28 cellular contexts compared by ENCODE assay signal in the genomic region with DNA sequence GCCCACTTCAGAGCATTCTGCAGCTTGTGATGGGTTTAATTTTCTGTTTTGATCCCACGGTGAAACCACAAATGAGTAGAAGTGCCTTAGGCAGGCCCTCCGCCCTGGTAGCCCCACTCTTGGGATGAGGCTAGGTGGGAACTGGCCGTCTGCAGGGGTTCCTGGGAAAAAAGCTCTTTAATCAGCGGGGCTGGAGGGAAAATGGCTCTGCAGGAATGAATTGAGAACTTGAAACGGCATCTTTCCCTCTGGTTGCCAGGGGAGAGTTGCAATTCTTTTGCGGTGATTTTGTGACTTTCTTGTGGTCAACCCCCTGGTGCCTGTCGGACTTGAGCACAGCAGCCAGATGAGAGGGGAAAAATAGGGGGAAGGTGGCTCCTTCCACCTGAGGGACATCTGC. TPM values are rescaled to one million over a fixed set of nuclear protein-coding genes. Genes with fewer than 3 reads are reported as not detected.
DNase-seq lines count a peak whose midpoint lies in the region; ATAC-seq and TF ChIP-seq lines count a peak whose summit lies in the region.
"Had no signal": no experiment of that assay in that cellular context is flagged by ENCODE, and none has a peak within 500 bp of the region (broad histone marks: within the 10 kb centered on the region; RNA-seq: fewer than 3 reads in every experiment).

No MANE protein-coding gene starts in this region.

- H4K20me1 ChIP-seq in MM.1S (ENCODE audit: insufficient read depth, low read length): no peaks in the 10 kb centered on the region

- H3K4me1 Mint-ChIP-seq in nephron progenitor cell (peaks cover 74% of the 10 kb centered on the region), Caco-2 (ENCODE audit: low read depth, unreplicated experiment) (peaks cover 12% of the 10 kb centered on the region)

- H3K9ac ChIP-seq in MM.1S (ENCODE audit: low read length): no peak overlapping the region

- ATAC-seq in Right ventricle myocardium inferior: no peak
- ATAC-seq: A549; activated CD8-positive, alpha-beta T cell treated with anti-CD3 and anti-CD28 coated beads for 36 hours; activated T-helper 17 cell treated with anti-CD3 and anti-CD28 coated beads, Interleukin-2, amount 50 U/mL, for 72 hours; gastrocnemius medialis; left cardiac atrium; PC-3; stimulated activated naive CD8-positive, alpha-beta T cell treated with anti-CD3 and anti-CD28 coated beads, Interleukin-15, Interleukin-2, amounts not matched to agents 100 U/mL and 50 U/mL, for 24 hours had no signal

- no peak overlapping the region for H3K27ac ChIP-seq in MM.1S (ENCODE audit: low read length)
- no peak overlapping the region for H3K27ac ChIP-seq in thyroid gland
- H3K27ac ChIP-seq: A549, gastrocnemius medialis, skin epidermis had no signal

- H3K9me3 Mint-ChIP-seq in nephron progenitor cell (peaks cover 3% of the 10 kb centered on the region), Caco-2 (ENCODE audit: unreplicated experiment) (no peaks in the 10 kb centered on the region)
- H3K9me3 Mint-ChIP-seq: activated CD8-positive, alpha-beta T cell treated with anti-CD3 and anti-CD28 coated beads for 36 hours; activated naive CD4-positive, alpha-beta T cell treated with anti-CD3 and anti-CD28 coated beads, Interleukin-2, amount 10 ng/mL, durations not matched to agents 7 days and 5 days; activated T-helper 17 cell treated with anti-CD3 and anti-CD28 coated beads, Interleukin-2, amount 50 U/mL, for 72 hours; T-helper 2 cell treated with Interferon-gamma antibody and Interleukin-4, amounts not matched to agents 5 μg/mL and 100 μg/mL, for 36 hours had no signal

- no peak overlapping the region for H3K4me3 Mint-ChIP-seq in nephron progenitor cell
- no peak overlapping the region for H3K4me3 Mint-ChIP-seq in Caco-2 (ENCODE audit: unreplicated experiment)
- H3K4me3 Mint-ChIP-seq: activated CD8-positive, alpha-beta T cell treated with anti-CD3 and anti-CD28 coated beads for 36 hours; activated naive CD4-positive, alpha-beta T cell treated with anti-CD3 and anti-CD28 coated beads, Interleukin-2, amount 10 ng/mL, durations not matched to agents 7 days and 5 days; activated T-helper 17 cell treated with anti-CD3 and anti-CD28 coated beads, Interleukin-2, amount 50 U/mL, for 72 hours; T-helper 2 cell treated with Interferon-gamma antibody and Interleukin-4, amounts not matched to agents 5 μg/mL and 100 μg/mL, for 36 hours had no signal

- H3K4me1 ChIP-seq in MM.1S (ENCODE audit: low read length) (peaks cover 9% of the 10 kb centered on the region; the same call in 1 of the 2 replicates), thyroid gland (no peaks in the 10 kb centered on the region), Caco-2 (peaks cover 12% of the 10 kb centered on the region)
- H3K4me1 ChIP-seq: A549, gastrocnemius medialis had no signal

- POLR2A ChIA-PET in Caco-2 (lab: Charles Lee): no interaction called here

- intact Hi-C loops in thyroid gland (cut with DNase I): no loop called here
- intact Hi-C loops in Caco-2 (cut with micrococcal nuclease; ENCODE audit: unreplicated experiment): no loop called here
- intact Hi-C loops in Right ventricle myocardium inferior (cut with DNase I): no loop called here

- 79 to 81% methylated on average over 7 of the region's 7 CpGs for WGBS in thyroid gland, 2 donors

- H3K9me3 ChIP-seq in MM.1S (replicated peaks; ENCODE audit: insufficient read depth, low read length): no peaks in the 10 kb centered on the region
- no peaks in the 10 kb centered on the region for H3K9me3 ChIP-seq in thyroid gland
- no peaks in the 10 kb centered on the region for H3K9me3 ChIP-seq in Caco-2
- H3K9me3 ChIP-seq: A549, gastrocnemius medialis had no signal

- H3K27me3 ChIP-seq in MM.1S (replicated peaks; ENCODE audit: insufficient read depth, low read length) (peaks cover 63% of the 10 kb centered on the region), thyroid gland (no peaks in the 10 kb centered on the region), Caco-2 (replicated peaks; ENCODE audit: control insufficient read depth, insufficient read depth, low read length) (no peaks in the 10 kb centered on the region)

- DNase-seq in Daoy (ENCODE audit: low read depth): peak; percentile 74
- DNase-seq in MM.1S: peak; percentile 60
- DNase-seq in astrocyte of the hippocampus (ENCODE audit: low read depth, low spot score): peak; percentile 71
- no peak for DNase-seq in nephron progenitor cell
- DNase-seq in thyroid gland: no peak
- DNase-seq in Caco-2: no peak
- DNase-seq in CD1c-positive myeloid dendritic cell (ENCODE audit: extremely low spot score): no peak
- no peak for DNase-seq in Right ventricle myocardium inferior (ENCODE audit: missing footprints)
- DNase-seq: activated CD8-positive, alpha-beta T cell treated with anti-CD3 and anti-CD28 coated beads for 36 hours; activated naive CD4-positive, alpha-beta T cell treated with anti-CD3 and anti-CD28 coated beads, Interleukin-2, amount 10 ng/mL, durations not matched to agents 7 days and 5 days; DMS53; gastrocnemius medialis; hippocampal formation; left cardiac atrium; mammary epithelial cell; NCI-H1930; NCI-H524; NK-92 treated with Interleukin-12 subunit alpha and Interleukin-12 subunit beta, amount 100 ng/mL, for 24 hours; PC-3; SHP77; stimulated activated naive CD8-positive, alpha-beta T cell treated with anti-CD3 and anti-CD28 coated beads, Interleukin-15, Interleukin-2, amounts not matched to agents 100 U/mL and 50 U/mL, for 24 hours had no signal

- no peak for TF ChIP-seq POLR2A in thyroid gland (IDR thresholded peaks at IDR 0.05)

- peak overlapping the region; percentile 52; the same call in 1 of the 2 replicates for H3K4me2 ChIP-seq in MM.1S (ENCODE audit: low read depth, low read length)
- H3K4me2 ChIP-seq: A549 had no signal

- TF ChIP-seq CTCF in MM.1S (IDR thresholded peaks at IDR 0.05; ENCODE audit: low read length) (no peak), nephron progenitor cell (IDR thresholded peaks at IDR 0.05) (no peak), thyroid gland (IDR thresholded peaks at IDR 0.05) (no peak), Caco-2 (IDR thresholded peaks at IDR 0.05; ENCODE audit: insufficient read depth in 1 of 2, low read depth in 1 of 2, low read length in 1 of 2, severe bottlenecking in 1 of 2, unreplicated experiment in 1 of 2) (no peak)

- H3K27me3 Mint-ChIP-seq in nephron progenitor cell (ENCODE audit: low read depth, poor library complexity) (peaks cover 3% of the 10 kb centered on the region), Caco-2 (ENCODE audit: insufficient read depth, unreplicated experiment) (no peaks in the 10 kb centered on the region)
- H3K27me3 Mint-ChIP-seq: activated CD8-positive, alpha-beta T cell treated with anti-CD3 and anti-CD28 coated beads for 36 hours had no signal

- no peak overlapping the region for H2AFZ ChIP-seq in MM.1S (ENCODE audit: low read length)

- no TSS peak for BruUV-seq in Caco-2 (replicated peaks; lab: Mats Ljungman, UMichigan)

- H3K4me3 ChIP-seq in MM.1S (ENCODE audit: low read length) (no peak overlapping the region), thyroid gland (replicated peaks in 1 of 3) (no peak overlapping the region), Caco-2 (ENCODE audit: low read depth, low read length) (no peak overlapping the region)
- H3K4me3 ChIP-seq: A549, gastrocnemius medialis, skin epidermis had no signal

- H3K36me3 ChIP-seq in MM.1S (replicated peaks; ENCODE audit: insufficient read depth, low read length) (no peaks in the 10 kb centered on the region), thyroid gland (no peaks in the 10 kb centered on the region), Caco-2 (ENCODE audit: control insufficient read depth, insufficient read depth, low read length) (no peaks in the 10 kb centered on the region)
- H3K36me3 ChIP-seq: gastrocnemius medialis had no signal

- H3K27ac Mint-ChIP-seq in nephron progenitor cell: peak overlapping the region; percentile 97
- no peak overlapping the region for H3K27ac Mint-ChIP-seq in Caco-2 (ENCODE audit: unreplicated experiment)
- H3K27ac Mint-ChIP-seq: activated CD8-positive, alpha-beta T cell treated with anti-CD3 and anti-CD28 coated beads for 36 hours; activated naive CD4-positive, alpha-beta T cell treated with anti-CD3 and anti-CD28 coated beads, Interleukin-2, amount 10 ng/mL, durations not matched to agents 7 days and 5 days; activated T-helper 17 cell treated with anti-CD3 and anti-CD28 coated beads, Interleukin-2, amount 50 U/mL, for 72 hours; T-helper 2 cell treated with Interferon-gamma antibody and Interleukin-4, amounts not matched to agents 5 μg/mL and 100 μg/mL, for 36 hours had no signal

- 0 out of 2 replicates have a peak, but pooled peaks cover 4% of the 10 kb centered on the region for H3F3A ChIP-seq in MM.1S (ENCODE audit: insufficient read depth, low read length)

- H3K36me3 Mint-ChIP-seq in nephron progenitor cell (ENCODE audit: low read depth) (peaks cover 30% of the 10 kb centered on the region), Caco-2 (ENCODE audit: insufficient read depth, unreplicated experiment) (no peaks in the 10 kb centered on the region)
- H3K36me3 Mint-ChIP-seq: activated naive CD4-positive, alpha-beta T cell treated with anti-CD3 and anti-CD28 coated beads, Interleukin-2, amount 10 ng/mL, durations not matched to agents 7 days and 5 days had no signal

- H3K9me2 ChIP-seq in MM.1S (replicated peaks; ENCODE audit: insufficient read depth, low read length): no peaks in the 10 kb centered on the region

- no peaks in the 10 kb centered on the region for H3K79me2 ChIP-seq in MM.1S (ENCODE audit: low read length)

- CTCF ChIA-PET in Caco-2 (lab: Charles Lee): interaction anchor here (0.7 kb wide), 1 partner anchor 15 kb away, joined by 3 read pairs; no protein-coding TSS in a partner anchor

RNA-seq across cellular contexts. Expression of gene COL26A1, which starts 32.7 kb away (rescaled TPM):
- total RNA-seq in Daoy (2014; rRNA removed; shearing (Covaris generic)): 0.11 TPM in 1 of 2 replicates, not detected in the other
- not detected for total RNA-seq in thyroid gland
- 19.1 and 23.3 TPM in 2 replicates for total RNA-seq in Caco-2 (2022)
- not detected for total RNA-seq in Right ventricle myocardium inferior
- total RNA-seq: activated CD8-positive, alpha-beta T cell treated with anti-CD3 and anti-CD28 coated beads for 36 hours; activated T-helper 17 cell treated with anti-CD3 and anti-CD28 coated beads, Interleukin-2, amount 50 U/mL, for 72 hours; fibroblast of lung; gastrocnemius medialis; HT-29; left cardiac atrium; mammary epithelial cell; MCF 10A; PC-3 had no signal

Comparison
In these comparisons a context has a peak if more than half of its experiments do, and no peak if none do; other contexts are left out.
1. DNase-seq: peak in Daoy (single experiment), MM.1S (single experiment) and astrocyte of the hippocampus (single experiment); none in nephron progenitor cell (single experiment), thyroid gland (0 of 2), Caco-2 (0 of 2), CD1c-positive myeloid dendritic cell (single experiment) and Right ventricle myocardium inferior (single experiment).
2. RNA of gene COL26A1, which starts 32.7 kb away (total RNA-seq): 19.1 to 23.3 TPM in Caco-2; 0.11 TPM in Daoy, not detected in thyroid gland and not detected in Right ventricle myocardium inferior (single experiment); every median in the first group is over 10 times any median in the second.